8 cellular contexts compared by ENCODE assay signal in genomic region chr12:1634590-1635191, GRCh38. TPM values are rescaled to one million over a fixed set of nuclear protein-coding genes. Genes with fewer than 3 reads are reported as not detected.
DNase-seq lines count a peak whose midpoint lies in the region; ATAC-seq and TF ChIP-seq lines count a peak whose summit lies in the region.

No MANE protein-coding gene starts in this region.

- no peak overlapping the region for H3K27ac ChIP-seq in heart right ventricle

- no peaks in the 10 kb centered on the region for H3F3A ChIP-seq in Loucy (ENCODE audit: low read depth)

- intact Hi-C loops in heart right ventricle (cut with DNase I) = loop anchor here in 3 of 10 donors (1.0 to 5.0 kb wide), 4 partner anchors 158 to 308 kb away; no protein-coding TSS in a partner anchor

- H3K9me3 ChIP-seq in Loucy (ENCODE audit: insufficient read depth, low read depth, low read length) (no peaks in the 10 kb centered on the region), adipocyte (ENCODE audit: control insufficient read depth, low read length) (no peaks in the 10 kb centered on the region), heart right ventricle (no peaks in the 10 kb centered on the region)

- DNase-seq in EH (ENCODE audit: low read depth) (peak; percentile 75), SW480 (ENCODE audit: low spot score) (peak; percentile 69), adipocyte (ENCODE audit: low read depth) (peak; percentile 87), heart right ventricle (peak; percentile 81 to 86), renal cortical epithelial cell (ENCODE audit: low read depth) (peak; percentile 46)

- peak overlapping the region; percentile 17 for H2AFZ ChIP-seq in Loucy (ENCODE audit: low read length)

- H3K27me3 ChIP-seq in Loucy (ENCODE audit: insufficient read depth, low read length, poor library complexity, severe bottlenecking) = peaks cover 4% of the 10 kb centered on the region
- H3K27me3 ChIP-seq in adipocyte (replicated peaks; ENCODE audit: control insufficient read depth, insufficient read depth, low read length) = no peaks in the 10 kb centered on the region
- peaks cover 0 to 24% (median 0%) of the 10 kb centered on the region in 7 donors for H3K27me3 ChIP-seq in heart right ventricle

- no peaks in the 10 kb centered on the region for H3K79me2 ChIP-seq in Loucy (ENCODE audit: insufficient read depth, low read length)

- no peaks in the 10 kb centered on the region for H3K9me2 ChIP-seq in Loucy (replicated peaks; ENCODE audit: low read depth, low read length)

- H3K9ac ChIP-seq in Loucy (ENCODE audit: low read depth, low read length, poor library complexity, severe bottlenecking) (no peak overlapping the region), adipocyte (ENCODE audit: low read length) (no peak overlapping the region)

- H4K20me1 ChIP-seq in Loucy (ENCODE audit: insufficient read depth, low read length, poor library complexity, severe bottlenecking) = no peaks in the 10 kb centered on the region

- H3K4me2 ChIP-seq in Loucy (ENCODE audit: low read depth, low read length, poor library complexity, severe bottlenecking) = no peak overlapping the region

- TF ChIP-seq CTCF in Loucy (conservative IDR thresholded peaks at IDR 0.05; ENCODE audit: low read length) (peak; percentile 91), heart right ventricle (IDR thresholded peaks at IDR 0.05) (peak; percentile 68 to 92 (median 86))

- no peaks in the 10 kb centered on the region for H3K36me3 ChIP-seq in Loucy (ENCODE audit: insufficient read depth, low read length)
- H3K36me3 ChIP-seq in adipocyte (ENCODE audit: control insufficient read depth, insufficient read depth, low read length, severe bottlenecking) = no peaks in the 10 kb centered on the region
- H3K36me3 ChIP-seq in heart right ventricle = no peaks in the 10 kb centered on the region

- 38 to 39% methylated on average over 16 of the region's 16 CpGs for WGBS in heart right ventricle, 2 donors

- H3K4me3 ChIP-seq in Loucy (ENCODE audit: low read length, poor library complexity, severe bottlenecking) (no peak overlapping the region), adipocyte (ENCODE audit: low read length) (no peak overlapping the region), heart right ventricle (no peak overlapping the region)

- H3K4me1 ChIP-seq in Loucy (ENCODE audit: insufficient read depth, low read length, poor library complexity, severe bottlenecking) = peaks cover 12% of the 10 kb centered on the region
- H3K4me1 ChIP-seq in adipocyte (ENCODE audit: control insufficient read depth, insufficient read depth, low read length) = peaks cover 17% of the 10 kb centered on the region
- H3K4me1 ChIP-seq in heart right ventricle = peaks cover 0 to 42% (median 24%) of the 10 kb centered on the region in 9 donors

- ATAC-seq in heart right ventricle (peak; percentile 27 to 64 (median 48)), HG02642 (IDR thresholded peaks at IDR 0.05; ENCODE audit: poor library complexity, unreplicated experiment) (no peak), GM18909 (IDR thresholded peaks at IDR 0.05; ENCODE audit: poor library complexity, unreplicated experiment) (no peak)

RNA-seq across cellular contexts. Expression of gene WNT5B, which starts 5.7 kb away (rescaled TPM):
- total RNA-seq in heart right ventricle (1 to 10 TPM in 5 of 10 donors, under 1 TPM in 5; 0.34 to 2.5 (median 1.2) TPM), renal cortical epithelial cell (11.0 and 102 TPM in 2 replicates)
- polyA plus RNA-seq in heart right ventricle = 1 to 10 TPM; 1.6 to 2.4 TPM

RNA-seq across cellular contexts. Expression of gene FBXL14, which starts 40.3 kb away (rescaled TPM):
- total RNA-seq in heart right ventricle = 1 to 10 TPM; 4.8 to 8.4 (median 7.0) TPM
- polyA plus RNA-seq in heart right ventricle = 1 to 10 TPM; 1.5 to 4.4 TPM
- 6.4 and 17.3 TPM in 2 replicates for total RNA-seq in renal cortical epithelial cell

RNA-seq across cellular contexts. Expression of gene ADIPOR2, which starts 56.2 kb away (rescaled TPM):
- total RNA-seq in heart right ventricle (10 to 100 TPM; 33.5 to 47.7 (median 42.1) TPM), renal cortical epithelial cell (32.1 and 47.1 TPM in 2 replicates)
- 10 to 100 TPM; 18.5 to 27.9 TPM for polyA plus RNA-seq in heart right ventricle

Comparison
In these comparisons a context has a peak if more than half of its experiments do, and no peak if none do; other contexts are left out.
1. ATAC-seq: peak in heart right ventricle (8 of 8); none in HG02642 (single experiment) and GM18909 (single experiment).
2. Peak in every context shown above with its lines, with median percentiles within 50 percentile points of each other: DNase-seq.